8 cellular contexts compared by ENCODE assay signal in the genomic region with DNA sequence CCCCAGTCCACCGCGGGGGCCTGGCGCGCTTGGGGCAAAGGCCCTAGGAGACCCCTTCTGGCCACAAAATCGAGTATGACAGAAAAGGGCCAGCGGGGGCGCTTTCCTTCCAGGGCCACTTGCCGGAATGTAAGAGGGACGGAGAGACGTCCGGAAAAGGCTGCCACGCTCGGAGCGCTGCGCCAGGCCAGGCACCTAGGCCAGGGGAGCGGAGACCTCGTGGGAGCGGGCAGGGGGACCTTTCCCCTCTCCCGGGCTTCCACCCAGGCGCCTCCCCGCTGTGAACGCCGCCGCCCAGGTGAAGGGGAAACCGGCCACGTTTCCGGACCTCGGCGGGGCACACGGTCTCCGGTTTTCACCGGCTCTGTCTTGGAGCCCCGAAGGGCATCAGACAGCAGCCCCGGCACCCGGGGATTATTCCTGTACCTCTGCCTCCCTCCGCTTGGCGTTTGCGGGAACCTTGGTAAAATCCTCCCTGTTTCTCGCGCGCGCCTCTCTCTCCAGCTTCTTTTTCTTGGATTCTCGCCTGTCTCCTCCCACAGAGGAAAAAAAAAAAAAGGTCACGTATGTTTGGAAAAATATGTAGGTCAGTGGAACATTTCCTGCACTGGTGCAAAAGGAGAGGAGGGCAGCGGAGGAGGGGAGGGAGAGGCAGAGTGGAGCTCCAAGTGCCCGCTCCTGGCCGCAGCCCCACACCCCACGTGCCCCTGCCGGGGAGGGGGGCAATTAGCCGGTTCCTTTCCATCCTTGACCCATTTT.
DNase-seq lines count a peak whose midpoint lies in the region; ATAC-seq and TF ChIP-seq lines count a peak whose summit lies in the region.

No MANE protein-coding gene starts in this region.

- H3K4me3 ChIP-seq in cardiac fibroblast (replicated peaks in 1 of 2; ENCODE audit: low read depth in 2 of 2, low read length in 2 of 2), result peak overlapping the region; percentile 72 to 75
- H3K4me3 ChIP-seq in skin epidermis, result peak overlapping the region; percentile 47 to 73 (median 52)
- H3K4me3 ChIP-seq in MM.1S (ENCODE audit: low read length), result no peak overlapping the region

- peak; percentile 34 for TF ChIP-seq CTCF in cardiac fibroblast (IDR thresholded peaks at IDR 0.05; ENCODE audit: low read depth, low read length)
- no peak for TF ChIP-seq CTCF in MM.1S (IDR thresholded peaks at IDR 0.05; ENCODE audit: low read length)

- no peaks in the 10 kb centered on the region for H3K36me3 ChIP-seq in MM.1S (replicated peaks; ENCODE audit: insufficient read depth, low read length)

- no peak overlapping the region for H3K9ac ChIP-seq in MM.1S (ENCODE audit: low read length)

- no peak for ATAC-seq in HG03159 (IDR thresholded peaks at IDR 0.05; ENCODE audit: unreplicated experiment)

- no peaks in the 10 kb centered on the region for H3K79me2 ChIP-seq in MM.1S (ENCODE audit: low read length)

- H3K4me1 ChIP-seq in MM.1S (ENCODE audit: low read length), result 0 out of 2 replicates have a peak, but pooled peaks cover 3% of the 10 kb centered on the region

- H3K9me2 ChIP-seq in MM.1S (replicated peaks; ENCODE audit: insufficient read depth, low read length), result no peaks in the 10 kb centered on the region

- no peaks in the 10 kb centered on the region for H4K20me1 ChIP-seq in MM.1S (ENCODE audit: insufficient read depth, low read length)

- H3K4me2 ChIP-seq in MM.1S (ENCODE audit: low read depth, low read length), result no peak overlapping the region

- no peaks in the 10 kb centered on the region for H3K27me3 ChIP-seq in MM.1S (replicated peaks; ENCODE audit: insufficient read depth, low read length)

- H3K27ac ChIP-seq in skin epidermis (peak overlapping the region in 18 of 21 experiments; percentile 2 to 90 (median 74)), MM.1S (ENCODE audit: low read length) (no peak overlapping the region)

- H2AFZ ChIP-seq in MM.1S (ENCODE audit: low read length), result no peak overlapping the region

- no peaks in the 10 kb centered on the region for H3F3A ChIP-seq in MM.1S (ENCODE audit: insufficient read depth, low read length)

- no peaks in the 10 kb centered on the region for H3K9me3 ChIP-seq in MM.1S (replicated peaks; ENCODE audit: insufficient read depth, low read length)

- peak; percentile 66 for DNase-seq in ELF-1 (ENCODE audit: low read depth, low spot score)
- peak; percentile 53 for DNase-seq in RKO (ENCODE audit: low spot score)
- peak; percentile 92 to 93 for DNase-seq in cardiac fibroblast (ENCODE audit: low read depth in 2 of 2)
- peak; percentile 60 for DNase-seq in iPS-NIHi7 (ENCODE audit: extremely low spot score)
- no peak for DNase-seq in MM.1S
- no peak for DNase-seq in SHP77 (lab: John Stamatoyannopoulos, UW)

Comparison
In these comparisons a context has a peak if more than half of its experiments do, and no peak if none do; other contexts are left out.
1. DNase-seq: peak in ELF-1 (single experiment), RKO (single experiment), cardiac fibroblast (2 of 2) and iPS-NIHi7 (single experiment); none in MM.1S (single experiment) and SHP77 (0 of 2).